8 cellular contexts compared by ENCODE assay signal in genomic region chr16:11586375-11586855, GRCh38. TPM values are rescaled to one million over a fixed set of nuclear protein-coding genes. Genes with fewer than 3 reads are reported as not detected.
DNase-seq lines count a peak whose midpoint lies in the region; ATAC-seq, FAIRE-seq and TF ChIP-seq lines count a peak whose summit lies in the region.

No MANE protein-coding gene starts in this region.

- H3K27ac ChIP-seq in right atrium auricular region (peak overlapping the region; percentile 93 to 95), small intestine (ENCODE audit: low read depth in 1 of 2, low read length in 1 of 2) (peak overlapping the region; percentile 79 to 86)

- TF ChIP-seq CTCF in right atrium auricular region (IDR thresholded peaks at IDR 0.05): no peak

- H3K4me3 ChIP-seq in right atrium auricular region: peak overlapping the region; percentile 57 to 84
- H3K4me3 ChIP-seq in small intestine (ENCODE audit: low read depth in 1 of 2, low read length in 2 of 2): peak overlapping the region; percentile 88 to 97

- H3K36me3 ChIP-seq in right atrium auricular region (no peaks in the 10 kb centered on the region), small intestine (ENCODE audit: control insufficient read depth in 2 of 2, insufficient read depth in 2 of 2, low read length in 2 of 2) (no peaks in the 10 kb centered on the region)

- peaks cover 0 to 32% of the 10 kb centered on the region in 2 donors for H3K4me1 ChIP-seq in right atrium auricular region
- H3K4me1 ChIP-seq in small intestine (ENCODE audit: control insufficient read depth in 2 of 2, insufficient read depth in 1 of 2, low read depth in 1 of 2, low read length in 1 of 2): peaks cover 0 to 8% of the 10 kb centered on the region in 2 donors

- 0 to 5% (median 1%) methylated on average over 9 to 49 of the region's 49 CpGs for WGBS in small intestine, 3 donors

- DNase-seq in activated T-helper 9 cell treated with anti-CD3 and anti-CD28 coated beads, Interleukin-2, amount 50 U/mL, for 16 hours (ENCODE audit: low read depth): peak; percentile 8
- no peak for DNase-seq in right atrium auricular region (ENCODE audit: low spot score)
- no peak for DNase-seq in small intestine
- DNase-seq in NCI-H2196 treated with DMSO at 0.1 percent for 48 hours (lab: John Stamatoyannopoulos, UW; ENCODE audit: unreplicated experiment): no peak
- no peak for DNase-seq in activated gamma-delta T cell treated with Interleukin-2 at 50 U/mL for 16 hours
- DNase-seq in NCI-H2107 treated with DMSO at 0.1 percent for 48 hours (lab: John Stamatoyannopoulos, UW; ENCODE audit: unreplicated experiment): no peak

- ATAC-seq in GM18517 (IDR thresholded peaks at IDR 0.05; ENCODE audit: unreplicated experiment): peak; percentile 8
- peak; percentile 26 for ATAC-seq in HG02885 (IDR thresholded peaks at IDR 0.05; ENCODE audit: poor library complexity, unreplicated experiment)

- peaks cover 0 to 6% of the 10 kb centered on the region in 2 donors for H3K9me3 ChIP-seq in right atrium auricular region
- H3K9me3 ChIP-seq in small intestine (ENCODE audit: control insufficient read depth, low read depth): no peaks in the 10 kb centered on the region

- H3K27me3 ChIP-seq in right atrium auricular region (no peaks in the 10 kb centered on the region), small intestine (ENCODE audit: control insufficient read depth in 2 of 2, insufficient read depth in 2 of 2, low read length in 2 of 2) (no peaks in the 10 kb centered on the region)

- FAIRE-seq in small intestine (lab: Jason Lieb, UNC): no peak

RNA-seq across cellular contexts. Expression of gene LITAF, which starts 0.3 kb away (rescaled TPM):
- total RNA-seq in right atrium auricular region: 10 to 100 TPM; 48.1 to 50.7 TPM
- 100 to 1,000 TPM in 1 of 3 donors, 10 to 100 TPM in 2; 44.7 to 112 (median 47.8) TPM for polyA plus RNA-seq in small intestine
